In the genomic region with DNA sequence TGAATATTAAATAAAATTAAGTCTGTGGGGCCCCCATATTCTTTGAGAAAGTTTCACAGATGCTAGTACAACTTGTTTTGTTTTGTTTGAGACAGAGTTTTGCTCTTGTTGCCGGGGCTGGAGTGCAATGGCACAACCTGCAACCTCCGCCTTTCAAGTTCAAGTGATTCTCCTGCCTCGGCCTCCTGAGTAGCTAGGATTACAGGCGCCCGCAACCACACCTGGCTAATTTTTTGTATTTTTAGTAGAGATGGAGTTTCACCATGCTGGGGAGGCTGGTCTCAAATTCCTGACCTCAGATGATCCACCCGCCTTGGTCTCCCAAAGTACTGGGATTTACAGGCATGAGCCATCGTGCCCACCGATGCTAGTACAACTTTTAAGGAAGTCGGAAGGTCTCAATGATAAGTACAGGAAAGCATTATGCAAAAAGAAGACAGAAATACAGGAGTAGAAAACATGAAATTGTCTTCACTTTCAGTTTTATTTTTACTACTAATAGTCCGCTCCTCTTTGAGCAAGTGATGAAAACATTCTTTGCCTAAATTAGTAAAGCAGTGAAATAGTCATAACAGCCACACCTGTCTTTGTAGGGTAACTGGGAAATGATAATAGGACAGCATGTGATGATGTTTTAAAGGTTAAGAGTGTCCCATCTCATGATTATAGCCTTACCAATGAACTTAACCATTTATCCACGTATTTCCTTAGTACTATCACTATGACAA, we compare ENCODE assay signal across 13 cellular contexts.
DNase-seq lines count a peak whose midpoint lies in the region; ATAC-seq and TF ChIP-seq lines count a peak whose summit lies in the region.
"Had no signal": no experiment of that assay in that cellular context is flagged by ENCODE, and none has a peak within 500 bp of the region (broad histone marks: within the 10 kb centered on the region; RNA-seq: fewer than 3 reads in every experiment).

No MANE protein-coding gene starts in this region.

- TF ChIP-seq CTCF in GM10266 (IDR thresholded peaks at IDR 0.05; ENCODE audit: control insufficient read depth, insufficient read depth, low read depth, missing control alignments), result no peak

- DNase-seq in GM10266 (ENCODE audit: extremely low spot score) (peak; percentile 12), NCI-H1436 (lab: John Stamatoyannopoulos, UW) (no peak), epidermal melanocyte (ENCODE audit: insufficient read length, low spot score) (no peak), iPS-NIHi11 (ENCODE audit: low spot score) (no peak), LoVo (ENCODE audit: low spot score) (no peak)
- DNase-seq: activated CD4-positive, alpha-beta memory T cell treated with anti-CD3 and anti-CD28 coated beads, Interleukin-2, amount 10 ng/mL, durations not matched to agents 7 days and 5 days; activated naive CD4-positive, alpha-beta T cell treated with Interleukin-2 at 50 U/mL for 16 hours; central memory CD4-positive, alpha-beta T cell; NCI-H1694 had no signal

- peak; percentile 76 for ATAC-seq in GM19397 (IDR thresholded peaks at IDR 0.05; ENCODE audit: unreplicated experiment)
- ATAC-seq in HG02763 (IDR thresholded peaks at IDR 0.05; ENCODE audit: unreplicated experiment), result peak; percentile 90
- ATAC-seq in HG03432 (IDR thresholded peaks at IDR 0.05; ENCODE audit: unreplicated experiment), result peak; percentile 92
- ATAC-seq: esophagus mucosa had no signal
